In the genomic region with DNA sequence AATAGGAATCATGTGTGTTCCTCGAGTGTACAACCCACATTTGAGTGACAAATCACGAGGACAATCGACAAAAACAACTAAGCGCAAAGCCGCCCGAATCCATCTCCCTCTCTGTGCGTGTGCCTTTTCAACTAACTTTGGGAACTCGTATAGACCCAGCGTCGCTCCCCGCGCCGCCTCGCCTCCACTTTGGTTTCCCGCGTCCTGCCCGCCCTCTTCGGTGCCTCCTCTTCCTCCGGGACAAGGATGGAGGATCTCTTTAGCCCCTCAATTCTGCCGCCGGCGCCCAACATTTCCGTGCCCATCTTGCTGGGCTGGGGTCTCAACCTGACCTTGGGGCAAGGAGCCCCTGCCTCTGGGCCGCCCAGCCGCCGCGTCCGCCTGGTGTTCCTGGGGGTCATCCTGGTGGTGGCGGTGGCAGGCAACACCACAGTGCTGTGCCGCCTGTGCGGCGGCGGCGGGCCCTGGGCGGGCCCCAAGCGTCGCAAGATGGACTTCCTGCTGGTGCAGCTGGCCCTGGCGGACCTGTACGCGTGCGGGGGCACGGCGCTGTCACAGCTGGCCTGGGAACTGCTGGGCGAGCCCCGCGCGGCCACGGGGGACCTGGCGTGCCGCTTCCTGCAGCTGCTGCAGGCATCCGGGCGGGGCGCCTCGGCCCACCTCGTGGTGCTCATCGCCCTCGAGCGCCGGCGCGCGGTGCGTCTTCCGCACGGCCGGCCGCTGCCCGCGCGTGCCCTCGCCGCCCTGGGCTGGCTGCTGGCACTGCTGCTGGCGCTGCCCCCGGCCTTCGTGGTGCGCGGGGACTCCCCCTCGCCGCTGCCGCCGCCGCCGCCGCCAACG, we compare ENCODE assay signal across 8 cellular contexts. TPM values are rescaled to one million over a fixed set of nuclear protein-coding genes. Genes with fewer than 3 reads are reported as not detected.
DNase-seq lines count a peak whose midpoint lies in the region; ATAC-seq and TF ChIP-seq lines count a peak whose summit lies in the region.

A gene (plus strand): TSS at position 58 of the 840 bp plus-strand sequence. CDS start 189 bp downstream, at position 247.

- H4K20me1 ChIP-seq in BLaER1 treated with 17β-estradiol and CSF1 and Interleukin-3, amounts not matched to agents 10 nM and 100 nM = no peaks in the 10 kb centered on the region

- ATAC-seq in HG03175 (IDR thresholded peaks at IDR 0.05; ENCODE audit: unreplicated experiment) (peak; percentile 67), heart right ventricle (peak; percentile 49 to 79 (median 74)), psoas muscle (peak; percentile 67 to 84 (median 82))

- H3K4me3 ChIP-seq in BLaER1 treated with 17β-estradiol and CSF1 and Interleukin-3, amounts not matched to agents 10 nM and 100 nM = peak within 1 kb of the TSS; percentile 62 to 78 (median 68)
- H3K4me3 ChIP-seq in Peyer's patch (peak within 1 kb of the TSS; percentile 51 to 70 (median 62)), heart right ventricle (peak within 1 kb of the TSS; percentile 47 to 68 (median 59)), psoas muscle (peak within 1 kb of the TSS; percentile 72)

- intact Hi-C loops in heart right ventricle (cut with DNase I) (no loop called here), psoas muscle (cut with DNase I) (no loop called here)

- peak; percentile 42 for TF ChIP-seq POLR2A in GM18951 (IDR thresholded peaks at IDR 0.05; ENCODE audit: extremely low read depth, insufficient read depth, insufficient read length)
- TF ChIP-seq POLR2A in Peyer's patch (IDR thresholded peaks at IDR 0.05) = no peak

- H3K36me3 ChIP-seq in BLaER1 treated with 17β-estradiol and CSF1 and Interleukin-3, amounts not matched to agents 10 nM and 100 nM = no peaks in the 10 kb centered on the region
- H3K36me3 ChIP-seq in Peyer's patch (no peaks in the 10 kb centered on the region), heart right ventricle (no peaks in the 10 kb centered on the region), psoas muscle (ENCODE audit: insufficient read depth in 1 of 2, low read depth in 1 of 2) (no peaks in the 10 kb centered on the region)

- peaks cover 13 to 31% (median 23%) of the 10 kb centered on the region in 11 experiments; a peak in 21 of 22 replicates for H3K27me3 ChIP-seq in BLaER1 treated with 17β-estradiol and CSF1 and Interleukin-3, amounts not matched to agents 10 nM and 100 nM
- H3K27me3 ChIP-seq in Peyer's patch = no peaks in the 10 kb centered on the region
- peaks cover 0 to 11% (median 0%) of the 10 kb centered on the region in 7 donors for H3K27me3 ChIP-seq in heart right ventricle
- no peaks in the 10 kb centered on the region for H3K27me3 ChIP-seq in psoas muscle (ENCODE audit: insufficient read depth in 3 of 3, low read length in 2 of 3)

- H3K9ac ChIP-seq in BLaER1 treated with 17β-estradiol and CSF1 and Interleukin-3, amounts not matched to agents 10 nM and 100 nM = peak within 1 kb of the TSS; percentile 67 to 85 (median 77)

- no peaks in the 10 kb centered on the region for H3K9me3 ChIP-seq in BLaER1 treated with 17β-estradiol and CSF1 and Interleukin-3, amounts not matched to agents 10 nM and 100 nM (replicated peaks in 1 of 11)
- no peaks in the 10 kb centered on the region for H3K9me3 ChIP-seq in Peyer's patch
- H3K9me3 ChIP-seq in heart right ventricle = no peaks in the 10 kb centered on the region
- no peaks in the 10 kb centered on the region for H3K9me3 ChIP-seq in psoas muscle

- peak within 1 kb of the TSS; percentile 46 to 90 (median 79); a peak in 21 of 22 replicates for H3K27ac ChIP-seq in BLaER1 treated with 17β-estradiol and CSF1 and Interleukin-3, amounts not matched to agents 10 nM and 100 nM
- H3K27ac ChIP-seq in Peyer's patch (peak within 1 kb of the TSS in 3 of 4 donors; percentile 23 to 67 (median 36)), heart right ventricle (peak within 1 kb of the TSS in 2 of 10 donors; percentile 25 to 65), psoas muscle (no peak within 1 kb of the TSS)

- peak in 2 of 6 experiments; percentile 7 to 19 for TF ChIP-seq CTCF in Peyer's patch (IDR thresholded peaks at IDR 0.05)
- TF ChIP-seq CTCF in heart right ventricle (IDR thresholded peaks at IDR 0.05) = peak in 1 of 9 donors; percentile 12
- TF ChIP-seq CTCF in psoas muscle (IDR thresholded peaks at IDR 0.05) = peak; percentile 4

- H3K4me1 ChIP-seq in BLaER1 treated with 17β-estradiol and CSF1 and Interleukin-3, amounts not matched to agents 10 nM and 100 nM = peaks cover 33 to 50% (median 46%) of the 10 kb centered on the region in 10 experiments
- H3K4me1 ChIP-seq in Peyer's patch (peaks cover 0 to 21% (median 2%) of the 10 kb centered on the region in 4 donors), heart right ventricle (peaks cover 0 to 35% (median 20%) of the 10 kb centered on the region in 9 donors), psoas muscle (peaks cover 12% of the 10 kb centered on the region)

- 1% methylated on average over 79 to 85 of the region's 85 CpGs for WGBS in heart right ventricle, 2 donors
- WGBS in psoas muscle, 3 donors = 0 to 2% (median 1%) methylated on average over 53 to 85 of the region's 85 CpGs

- in situ Hi-C loops in GM18951 (cut with MboI; ENCODE audit: low sequenced_read_pairs, unreplicated experiment) = no loop called here

- peak within 1 kb of the TSS; percentile 93 to 100 (median 98) for H3K4me2 ChIP-seq in BLaER1 treated with 17β-estradiol and CSF1 and Interleukin-3, amounts not matched to agents 10 nM and 100 nM

- DNase-seq in Peyer's patch = peak; percentile 48 to 83 (median 69)
- peak; percentile 14 to 57 (median 35) for DNase-seq in activated naive CD4-positive, alpha-beta T cell (lab: John Stamatoyannopoulos, UW)
- DNase-seq in heart right ventricle = peak; percentile 13 to 56
- peak; percentile 70 to 85 for DNase-seq in psoas muscle
- DNase-seq in kidney glomerular epithelial cell (lab: John Stamatoyannopoulos, UW) = no peak

RNA-seq across cellular contexts. Expression of the gene that starts here (rescaled TPM):
- total RNA-seq in Peyer's patch (1 to 10 TPM in 1 of 4 donors, under 1 TPM in 1, not detected in 2; 0.95 to 4.1 TPM), heart right ventricle (under 1 TPM in 2 of 10 donors, not detected in 8; 0.10 to 0.12 TPM), psoas muscle (under 1 TPM in 2 of 4 donors, not detected in 2; 0.10 to 0.29 TPM)
- polyA plus RNA-seq in heart right ventricle (under 1 TPM; 0.01 to 0.15 TPM), psoas muscle (under 1 TPM; 0.18 to 0.64 (median 0.35) TPM)

Comparison
In these comparisons a context has a peak if more than half of its experiments do, and no peak if none do; other contexts are left out.
1. Peak in DNase-seq, ATAC-seq and H3K4me3 ChIP-seq in heart right ventricle; RNA of the gene not detected or under 1 TPM.
2. Peak in DNase-seq, ATAC-seq and H3K4me3 ChIP-seq in psoas muscle; RNA of the gene not detected or under 1 TPM.